Comparison of ENCODE assay signal across 9 cellular contexts in the genomic region with DNA sequence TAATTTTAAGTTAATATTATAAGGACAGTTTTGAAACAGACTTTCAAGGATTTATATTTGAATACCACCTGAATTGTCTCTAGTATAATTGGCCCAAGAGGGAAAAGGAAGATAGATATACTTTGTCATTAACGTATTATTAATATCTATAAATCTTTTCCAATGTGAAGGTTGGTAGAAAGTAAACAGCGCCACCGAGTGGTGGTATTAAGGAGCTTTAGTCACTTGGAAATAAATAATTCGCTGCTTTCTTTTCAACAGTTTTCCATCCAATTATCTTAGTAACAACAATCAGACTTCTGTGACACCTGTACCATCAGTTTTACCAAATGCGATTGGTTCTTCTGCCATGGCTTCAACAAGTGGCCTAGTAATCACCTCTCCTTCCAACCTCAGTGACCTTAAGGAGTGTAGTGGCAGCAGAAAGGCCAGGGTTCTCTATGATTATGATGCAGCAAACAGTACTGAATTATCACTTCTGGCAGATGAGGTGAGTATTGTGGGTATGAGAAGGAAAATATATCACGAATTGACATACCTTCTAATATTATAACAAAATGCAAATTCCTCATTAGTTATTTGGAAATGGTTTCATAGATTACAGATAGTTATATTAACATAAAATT. TPM values are rescaled to one million over a fixed set of nuclear protein-coding genes. Genes with fewer than 3 reads are reported as not detected.
DNase-seq lines count a peak whose midpoint lies in the region; ATAC-seq, FAIRE-seq and TF ChIP-seq lines count a peak whose summit lies in the region.
"Had no signal": no experiment of that assay in that cellular context is flagged by ENCODE, and none has a peak within 500 bp of the region (broad histone marks: within the 10 kb centered on the region; RNA-seq: fewer than 3 reads in every experiment).

No MANE protein-coding gene starts in this region.

- no peaks in the 10 kb centered on the region for H3K9me3 Mint-ChIP-seq in CD4-positive, alpha-beta memory T cell
- no peaks in the 10 kb centered on the region for H3K9me3 Mint-ChIP-seq in effector memory CD8-positive, alpha-beta T cell

- H3K4me3 ChIP-seq in CD4-positive, alpha-beta memory T cell (ENCODE audit: low read length in 2 of 2): no peak overlapping the region
- no peak overlapping the region for H3K4me3 ChIP-seq in SU-DHL-6 (ENCODE audit: insufficient read depth, low read length, poor library complexity, severe bottlenecking)
- no peak overlapping the region for H3K4me3 ChIP-seq in neutrophil (ENCODE audit: low read depth in 1 of 2, low read length in 1 of 2)
- H3K4me3 ChIP-seq: SJCRH30 had no signal

- H2AFZ ChIP-seq in SU-DHL-6 (ENCODE audit: low read depth, low read length, severe bottlenecking): no peak overlapping the region

- no peaks in the 10 kb centered on the region for H3K27me3 Mint-ChIP-seq in CD4-positive, alpha-beta memory T cell
- no peaks in the 10 kb centered on the region for H3K27me3 Mint-ChIP-seq in effector memory CD8-positive, alpha-beta T cell

- H3K27ac Mint-ChIP-seq in CD4-positive, alpha-beta memory T cell: no peak overlapping the region
- no peak overlapping the region for H3K27ac Mint-ChIP-seq in effector memory CD8-positive, alpha-beta T cell

- intact Hi-C loops in CD4-positive, alpha-beta memory T cell (cut with micrococcal nuclease): loop anchor here (1.0 to 5.0 kb wide), 4 partner anchors 242 to 361 kb away; no protein-coding TSS in a partner anchor

- POLR2A ChIA-PET in CD4-positive, alpha-beta memory T cell (lab: Charles Lee; ENCODE audit: partially characterized antibody): interaction anchor here (5.3 kb wide), 1 partner anchor 37 kb away, joined by 45 read pairs; a partner anchor contains a TSS

- H3K27me3 ChIP-seq in CD4-positive, alpha-beta memory T cell (ENCODE audit: insufficient read depth, low read length): no peaks in the 10 kb centered on the region
- H3K27me3 ChIP-seq in SU-DHL-6 (ENCODE audit: low read length) (no peaks in the 10 kb centered on the region), neutrophil (no peaks in the 10 kb centered on the region)
- H3K27me3 ChIP-seq: SJCRH30 had no signal

- H3K79me2 ChIP-seq in SU-DHL-6 (ENCODE audit: insufficient read depth, low read length): no peaks in the 10 kb centered on the region

- peaks cover 35% of the 10 kb centered on the region for H3K36me3 ChIP-seq in CD4-positive, alpha-beta memory T cell (ENCODE audit: insufficient read depth, low read length)
- peaks cover 18% of the 10 kb centered on the region; the same call in 1 of the 2 replicates for H3K36me3 ChIP-seq in SU-DHL-6 (ENCODE audit: low read length)
- H3K36me3 ChIP-seq in neutrophil: peaks cover 77% of the 10 kb centered on the region

- H3K9me3 ChIP-seq in CD4-positive, alpha-beta memory T cell (ENCODE audit: control insufficient read depth in 1 of 2, low read length in 2 of 2): no peaks in the 10 kb centered on the region
- H3K9me3 ChIP-seq in SU-DHL-6 (ENCODE audit: insufficient read depth, low read length) (no peaks in the 10 kb centered on the region), neutrophil (no peaks in the 10 kb centered on the region)
- H3K9me3 ChIP-seq: SJCRH30 had no signal

- no peak overlapping the region for H3K27ac ChIP-seq in CD4-positive, alpha-beta memory T cell (ENCODE audit: low read depth, low read length)
- H3K27ac ChIP-seq in SU-DHL-6 (ENCODE audit: low read depth, low read length): no peak overlapping the region
- peak overlapping the region; percentile 37 for H3K27ac ChIP-seq in neutrophil
- H3K27ac ChIP-seq: SJCRH30 had no signal

- CTCF ChIA-PET in CD4-positive, alpha-beta memory T cell (lab: Charles Lee; ENCODE audit: partially characterized antibody): interaction anchor here (0.6 to 4.0 kb wide), 7 partner anchors 12 to 358 kb away, joined by 3 to 14 read pairs (median 4); a partner anchor contains a TSS

- no peak overlapping the region for H3K4me2 ChIP-seq in SU-DHL-6 (ENCODE audit: low read depth, low read length, poor library complexity, severe bottlenecking)

- peaks cover 24% of the 10 kb centered on the region for H3K4me1 ChIP-seq in CD4-positive, alpha-beta memory T cell (ENCODE audit: insufficient read depth, low read length)
- H3K4me1 ChIP-seq in neutrophil (ENCODE audit: control insufficient read depth in 1 of 2, insufficient read depth in 1 of 2, low read depth in 1 of 2, low read length in 1 of 2): peaks cover 21% of the 10 kb centered on the region in 2 experiments
- H3K4me1 ChIP-seq: SJCRH30 had no signal

- ATAC-seq in effector memory CD8-positive, alpha-beta T cell (replicated peaks): peak; percentile 40
- no peak for ATAC-seq in GM19328 (IDR thresholded peaks at IDR 0.05; ENCODE audit: unreplicated experiment)
- no peak for ATAC-seq in HG03097 (IDR thresholded peaks at IDR 0.05; ENCODE audit: low FRiP score, unreplicated experiment)

- H3K4me1 Mint-ChIP-seq in CD4-positive, alpha-beta memory T cell: peaks cover 2 to 4% (median 4%) of the 10 kb centered on the region in 4 donors
- peaks cover 0 to 4% of the 10 kb centered on the region in 2 donors for H3K4me1 Mint-ChIP-seq in effector memory CD8-positive, alpha-beta T cell (ENCODE audit: low read depth in 2 of 2)

- no peak for TF ChIP-seq POLR2A in H54 (IDR thresholded peaks at IDR 0.05; ENCODE audit: low read depth, low read length)

- no peaks in the 10 kb centered on the region for H4K20me1 ChIP-seq in SU-DHL-6 (ENCODE audit: low read depth, low read length)

- DNase-seq in CD4-positive, alpha-beta memory T cell: peak; percentile 11 to 55 (median 40)
- DNase-seq in H54 (ENCODE audit: insufficient read length, low spot score): no peak
- peak; percentile 28 to 48 (median 39) for DNase-seq in effector memory CD8-positive, alpha-beta T cell
- no peak for DNase-seq in GOT3 (lab: John Stamatoyannopoulos, UW)

- H3K9ac ChIP-seq in SU-DHL-6 (ENCODE audit: low read length): no peak overlapping the region

- FAIRE-seq in H54 (lab: Jason Lieb, UNC): peak; percentile 84

- H3K9me2 ChIP-seq in SU-DHL-6 (replicated peaks; ENCODE audit: insufficient read depth, low read length): no peaks in the 10 kb centered on the region

- H3K36me3 Mint-ChIP-seq in CD4-positive, alpha-beta memory T cell: peaks cover 31 to 37% of the 10 kb centered on the region in 2 donors
- H3K36me3 Mint-ChIP-seq in effector memory CD8-positive, alpha-beta T cell (ENCODE audit: insufficient read depth): peaks cover 32% of the 10 kb centered on the region

- H3K4me3 Mint-ChIP-seq in CD4-positive, alpha-beta memory T cell: no peak overlapping the region
- no peak overlapping the region for H3K4me3 Mint-ChIP-seq in effector memory CD8-positive, alpha-beta T cell

- peak; percentile 59 for TF ChIP-seq CTCF in SU-DHL-6 (IDR thresholded peaks at IDR 0.05; ENCODE audit: insufficient read depth, low read length, poor library complexity, severe bottlenecking)
- peak; percentile 60 for TF ChIP-seq CTCF in neutrophil (IDR thresholded peaks at IDR 0.05)

- peaks cover 15% of the 10 kb centered on the region for H3F3A ChIP-seq in SU-DHL-6 (ENCODE audit: insufficient read depth)

RNA-seq across cellular contexts. Expression of a gene that starts 37.7 kb away (rescaled TPM):
- 10 to 100 TPM; 55.4 to 59.6 TPM for total RNA-seq in CD4-positive, alpha-beta memory T cell
- 10 to 100 TPM; 45.0 to 54.5 TPM for polyA plus RNA-seq in CD4-positive, alpha-beta memory T cell

Comparison
In these comparisons a context has a peak if more than half of its experiments do, and no peak if none do; other contexts are left out.
1. DNase-seq: peak in CD4-positive, alpha-beta memory T cell (5 of 5) and effector memory CD8-positive, alpha-beta T cell (3 of 3); none in H54 (single experiment) and GOT3 (single experiment).